In the genomic region with DNA sequence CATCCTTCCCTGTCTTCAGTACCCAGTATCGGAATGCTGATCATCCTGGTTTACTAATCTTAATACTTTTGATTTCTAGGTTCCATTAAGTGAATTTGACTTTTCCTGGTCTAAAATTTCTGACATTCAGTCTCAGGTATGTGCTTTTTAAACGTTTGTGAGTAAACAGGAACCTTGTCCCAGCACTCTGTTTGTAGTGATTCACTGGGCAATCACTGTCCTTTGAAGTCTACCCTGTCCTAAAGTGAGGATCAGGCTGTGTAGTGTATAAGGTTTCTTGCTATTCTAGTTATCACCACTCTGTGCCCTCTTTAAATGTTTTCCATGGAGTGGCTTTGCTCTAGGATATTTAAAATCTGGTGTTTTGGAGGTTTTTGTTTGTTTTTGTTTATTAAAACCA, we compare ENCODE assay signal across 25 cellular contexts.
"Had no signal": no experiment of that assay in that cellular context is flagged by ENCODE, and none has a peak within 500 bp of the region (broad histone marks: within the 10 kb centered on the region; RNA-seq: fewer than 3 reads in every experiment).

No MANE protein-coding gene starts in this region.

- H3K4me1 ChIP-seq: left lung, neural progenitor cell, vagina had no signal

- H3K9me3 ChIP-seq: thoracic aorta, vagina had no signal

- H3K27ac Mint-ChIP-seq: activated CD4-positive, alpha-beta T cell treated with anti-CD3 and anti-CD28 coated beads, Interleukin-2, amount 10 ng/mL, durations not matched to agents 7 days and 5 days; activated naive CD8-positive, alpha-beta T cell treated with anti-CD3 and anti-CD28 coated beads, Interleukin-2, amount 10 ng/mL, durations not matched to agents 7 days and 5 days; dendritic cell treated with granulocyte-macrophage colony-stimulating factor and Interleukin-4, amounts not matched to agents 40 ng/mL and 50 ng/mL, for 4 days; neural progenitor cell; type B pancreatic cell had no signal

- DNase-seq: activated CD4-positive, alpha-beta T cell treated with anti-CD3 and anti-CD28 coated beads, Interleukin-2, amount 10 ng/mL, durations not matched to agents 7 days and 5 days; activated effector memory CD4-positive, alpha-beta T cell treated with anti-CD3 and anti-CD28 coated beads, Interleukin-2, amount 50 U/mL, for 16 hours; activated naive CD8-positive, alpha-beta T cell treated with anti-CD3 and anti-CD28 coated beads, Interleukin-2, amount 10 ng/mL, durations not matched to agents 7 days and 5 days; activated T-cell treated with anti-CD3 and anti-CD28 coated beads, Interleukin-2, amount 50 U/mL, for 48 hours; amygdala; effector memory CD4-positive, alpha-beta T cell; foreskin melanocyte; glutamatergic neuron; kidney glomerular epithelial cell; left lung; naive thymus-derived CD4-positive, alpha-beta T cell; small intestine; stimulated activated CD4-positive, alpha-beta T cell treated with anti-CD3 and anti-CD28 coated beads, Interleukin-15, amount 100 ng/mL, for 24 hours; stimulated activated naive B cell treated with anti-CD40 and anti-IgM and Interleukin-4, amounts not matched to agents 10 μg/mL and 1 μg/mL and 100 μg/mL, for 72 hours; T-helper 2 cell had no signal

- H3K4me1 Mint-ChIP-seq: activated CD4-positive, alpha-beta T cell treated with anti-CD3 and anti-CD28 coated beads, Interleukin-2, amount 10 ng/mL, durations not matched to agents 7 days and 5 days; neural progenitor cell had no signal

- H3K27ac ChIP-seq: cardiac muscle cell, hepatocyte, left lung, neural progenitor cell, thoracic aorta, vagina had no signal

- H3K4me3 ChIP-seq: cardiac muscle cell, hepatocyte, left lung, lung, neural progenitor cell, thoracic aorta, vagina had no signal

- H3K9me3 Mint-ChIP-seq: activated CD4-positive, alpha-beta T cell treated with anti-CD3 and anti-CD28 coated beads, Interleukin-2, amount 10 ng/mL, durations not matched to agents 7 days and 5 days; activated naive CD8-positive, alpha-beta T cell treated with anti-CD3 and anti-CD28 coated beads, Interleukin-2, amount 10 ng/mL, durations not matched to agents 7 days and 5 days; neural progenitor cell; type B pancreatic cell had no signal

- ATAC-seq: esophagus mucosa; left lung; naive thymus-derived CD4-positive, alpha-beta T cell; sciatic nerve; stimulated activated naive B cell treated with anti-CD40 and anti-IgM and Interleukin-4, amounts not matched to agents 10 μg/mL and 1 μg/mL and 100 μg/mL, for 72 hours had no signal

- H3K27me3 Mint-ChIP-seq: activated CD4-positive, alpha-beta T cell treated with anti-CD3 and anti-CD28 coated beads, Interleukin-2, amount 10 ng/mL, durations not matched to agents 7 days and 5 days; activated naive CD8-positive, alpha-beta T cell treated with anti-CD3 and anti-CD28 coated beads, Interleukin-2, amount 10 ng/mL, durations not matched to agents 7 days and 5 days; dendritic cell treated with granulocyte-macrophage colony-stimulating factor and Interleukin-4, amounts not matched to agents 40 ng/mL and 50 ng/mL, for 4 days; naive thymus-derived CD4-positive, alpha-beta T cell; stimulated activated naive B cell treated with anti-CD40 and anti-IgM and Interleukin-4, amounts not matched to agents 10 μg/mL and 1 μg/mL and 100 μg/mL, for 72 hours; type B pancreatic cell had no signal

- H3K4me3 Mint-ChIP-seq: activated CD4-positive, alpha-beta T cell treated with anti-CD3 and anti-CD28 coated beads, Interleukin-2, amount 10 ng/mL, durations not matched to agents 7 days and 5 days; activated naive CD8-positive, alpha-beta T cell treated with anti-CD3 and anti-CD28 coated beads, Interleukin-2, amount 10 ng/mL, durations not matched to agents 7 days and 5 days; dendritic cell treated with granulocyte-macrophage colony-stimulating factor and Interleukin-4, amounts not matched to agents 40 ng/mL and 50 ng/mL, for 4 days; naive thymus-derived CD4-positive, alpha-beta T cell; neural progenitor cell; stimulated activated naive B cell treated with anti-CD40 and anti-IgM and Interleukin-4, amounts not matched to agents 10 μg/mL and 1 μg/mL and 100 μg/mL, for 72 hours; type B pancreatic cell had no signal

- H3K27me3 ChIP-seq: cardiac muscle cell, hepatocyte, left lung, neural progenitor cell, vagina had no signal
